Comparison of ENCODE assay signal across 13 cellular contexts in genomic region chrX:20523626-20524312, GRCh38.
DNase-seq lines count a peak whose midpoint lies in the region; ATAC-seq and TF ChIP-seq lines count a peak whose summit lies in the region.
"Had no signal": no experiment of that assay in that cellular context is flagged by ENCODE, and none has a peak within 500 bp of the region (broad histone marks: within the 10 kb centered on the region; RNA-seq: fewer than 3 reads in every experiment).

No MANE protein-coding gene starts in this region.

- peaks cover 14% of the 10 kb centered on the region for H3K4me1 Mint-ChIP-seq in activated T-cell treated with anti-CD3 and anti-CD28 coated beads, Interleukin-2, amount 50 U/mL, for 4 hours (ENCODE audit: low read depth)
- H3K4me1 Mint-ChIP-seq in T-helper 1 cell treated with Interleukin-12 subunit alpha and Interleukin-12 subunit beta and Interleukin-4 antibody, amounts not matched to agents 30 μg/mL and 1 μg/mL, for 36 hours (ENCODE audit: low read depth), result peaks cover 27% of the 10 kb centered on the region
- peaks cover 12% of the 10 kb centered on the region for H3K4me1 Mint-ChIP-seq in endodermal cell

- no peak overlapping the region for H3K27ac ChIP-seq in endodermal cell (ENCODE audit: low read depth, low read length)
- H3K27ac ChIP-seq: psoas muscle had no signal

- H3K9ac ChIP-seq in endodermal cell (ENCODE audit: extremely low read depth, low read length, poor library complexity, severe bottlenecking), result no peak overlapping the region

- no peaks in the 10 kb centered on the region for H3K9me3 ChIP-seq in endodermal cell (ENCODE audit: control insufficient read depth, low read length)
- H3K9me3 ChIP-seq: psoas muscle had no signal

- peak overlapping the region; percentile 65 for H3K27ac Mint-ChIP-seq in T-helper 1 cell treated with Interleukin-12 subunit alpha and Interleukin-12 subunit beta and Interleukin-4 antibody, amounts not matched to agents 30 μg/mL and 1 μg/mL, for 36 hours
- no peak overlapping the region for H3K27ac Mint-ChIP-seq in endodermal cell

- peak; percentile 48 to 67 for ATAC-seq in activated T-cell treated with anti-CD3 and anti-CD28 coated beads, Interleukin-2, amount 50 U/mL, for 4 hours
- peak; percentile 64 for ATAC-seq in HG02884 (IDR thresholded peaks at IDR 0.05; ENCODE audit: unreplicated experiment)
- ATAC-seq in stimulated activated naive CD8-positive, alpha-beta T cell treated with anti-CD3 and anti-CD28 coated beads, Interleukin-15, Interleukin-2, amounts not matched to agents 100 U/mL and 50 U/mL, for 24 hours, result peak; percentile 68
- ATAC-seq: psoas muscle had no signal

- H3K4me3 Mint-ChIP-seq in activated T-cell treated with anti-CD3 and anti-CD28 coated beads, Interleukin-2, amount 50 U/mL, for 4 hours, result no peak overlapping the region
- H3K4me3 Mint-ChIP-seq in T-helper 1 cell treated with Interleukin-12 subunit alpha and Interleukin-12 subunit beta and Interleukin-4 antibody, amounts not matched to agents 30 μg/mL and 1 μg/mL, for 36 hours, result peak overlapping the region; percentile 4
- no peak overlapping the region for H3K4me3 Mint-ChIP-seq in endodermal cell

- H3K36me3 Mint-ChIP-seq in activated T-cell treated with anti-CD3 and anti-CD28 coated beads, Interleukin-2, amount 50 U/mL, for 4 hours (ENCODE audit: insufficient read depth), result no peaks in the 10 kb centered on the region
- H3K36me3 Mint-ChIP-seq in T-helper 1 cell treated with Interleukin-12 subunit alpha and Interleukin-12 subunit beta and Interleukin-4 antibody, amounts not matched to agents 30 μg/mL and 1 μg/mL, for 36 hours (ENCODE audit: low read depth), result peaks cover 2% of the 10 kb centered on the region
- no peaks in the 10 kb centered on the region for H3K36me3 Mint-ChIP-seq in endodermal cell (ENCODE audit: low read depth)

- no peak overlapping the region for H3K4me3 ChIP-seq in endodermal cell (ENCODE audit: low read length)
- H3K4me3 ChIP-seq: psoas muscle had no signal

- peaks cover 3% of the 10 kb centered on the region for H3K27me3 Mint-ChIP-seq in activated T-cell treated with anti-CD3 and anti-CD28 coated beads, Interleukin-2, amount 50 U/mL, for 4 hours (ENCODE audit: low read depth)
- H3K27me3 Mint-ChIP-seq in T-helper 1 cell treated with Interleukin-12 subunit alpha and Interleukin-12 subunit beta and Interleukin-4 antibody, amounts not matched to agents 30 μg/mL and 1 μg/mL, for 36 hours (ENCODE audit: low read depth), result peaks cover 35% of the 10 kb centered on the region
- peaks cover 3% of the 10 kb centered on the region for H3K27me3 Mint-ChIP-seq in endodermal cell (ENCODE audit: insufficient read depth)

- WGBS in endodermal cell (ENCODE audit: insufficient coverage in 1 of 2, insufficient read length in 1 of 2), 2 experiments, result 50% methylated on average over 5 of the region's 5 CpGs; no CpG with 5 or more reads in 1 of the 2 experiments

- TF ChIP-seq CTCF in endodermal cell (conservative IDR thresholded peaks at IDR 0.05), result no peak

- DNase-seq in activated T-cell treated with anti-CD3 and anti-CD28 coated beads, Interleukin-2, amount 50 U/mL, for 4 hours, result no peak
- no peak for DNase-seq in activated T-cell treated with anti-CD3 and anti-CD28 coated beads, Interleukin-2, amount 50 U/mL, for 48 hours
- DNase-seq in stimulated activated naive CD8-positive, alpha-beta T cell treated with anti-CD3 and anti-CD28 coated beads, Interleukin-15, Interleukin-2, amounts not matched to agents 100 U/mL and 50 U/mL, for 24 hours, result no peak
- no peak for DNase-seq in stimulated activated CD4-positive, alpha-beta T cell treated with anti-CD3 and anti-CD28 coated beads, Interleukin-4, amount 100 ng/mL, for 1 hour
- DNase-seq in NCI-H446 treated with DMSO at 0.1 percent for 48 hours (lab: John Stamatoyannopoulos, UW), result no peak
- no peak for DNase-seq in endodermal cell
- DNase-seq: hypothalamus; NCI-H2029 treated with DMSO at 0.1 percent for 48 hours; psoas muscle; Right ventricle myocardium superior; stimulated activated CD4-positive, alpha-beta T cell treated with anti-CD3 and anti-CD28 coated beads, Interleukin-12 subunit alpha, Interleukin-12 subunit beta, amount 100 ng/mL, for 4 hours had no signal

- H3K9me3 Mint-ChIP-seq in activated T-cell treated with anti-CD3 and anti-CD28 coated beads, Interleukin-2, amount 50 U/mL, for 4 hours, result no peaks in the 10 kb centered on the region
- peaks cover 6% of the 10 kb centered on the region for H3K9me3 Mint-ChIP-seq in T-helper 1 cell treated with Interleukin-12 subunit alpha and Interleukin-12 subunit beta and Interleukin-4 antibody, amounts not matched to agents 30 μg/mL and 1 μg/mL, for 36 hours
- H3K9me3 Mint-ChIP-seq in endodermal cell, result no peaks in the 10 kb centered on the region

- H3K27me3 ChIP-seq in endodermal cell (ENCODE audit: control insufficient read depth, insufficient read depth, low read length, poor library complexity, severe bottlenecking), result no peaks in the 10 kb centered on the region

- no peaks in the 10 kb centered on the region for H3K36me3 ChIP-seq in endodermal cell (ENCODE audit: control insufficient read depth, insufficient read depth, low read length)

- no peaks in the 10 kb centered on the region for H3K4me1 ChIP-seq in endodermal cell (ENCODE audit: control insufficient read depth, insufficient read depth, low read length)
- H3K4me1 ChIP-seq: psoas muscle had no signal
